Comparison of ENCODE assay signal across 8 cellular contexts in genomic region chr19:3608079-3608641, GRCh38. TPM values are rescaled to one million over a fixed set of nuclear protein-coding genes. Genes with fewer than 3 reads are reported as not detected.
DNase-seq lines count a peak whose midpoint lies in the region; ATAC-seq and TF ChIP-seq lines count a peak whose summit lies in the region.
"Had no signal": no experiment of that assay in that cellular context is flagged by ENCODE, and none has a peak within 500 bp of the region (broad histone marks: within the 10 kb centered on the region; RNA-seq: fewer than 3 reads in every experiment).

No MANE protein-coding gene starts in this region.

- intact Hi-C loops in ascending aorta (cut with DNase I): loop anchor here (5.0 kb wide), 3 partner anchors 51 to 151 kb away; partner anchors contain the start of genes FZR1 and MFSD12
- intact Hi-C loops in psoas muscle (cut with DNase I): no loop called here

- TF ChIP-seq CTCF in ascending aorta (IDR thresholded peaks at IDR 0.05) (no peak), psoas muscle (IDR thresholded peaks at IDR 0.05) (no peak)

- 78% methylated on average over 3 of the region's 3 CpGs for WGBS in HUES64
- 56 to 69% (median 64%) methylated on average over 3 of the region's 3 CpGs for WGBS in psoas muscle, 3 donors

- H3K9ac ChIP-seq in HUES64 (ENCODE audit: low read depth, low read length): no peak overlapping the region

- H3K4me1 ChIP-seq in HUES64 (ENCODE audit: insufficient read depth, low read length) (peaks cover 8% of the 10 kb centered on the region; the same call in 1 of the 2 replicates), ascending aorta (peaks cover 43 to 56% of the 10 kb centered on the region in 2 donors), psoas muscle (peaks cover 5% of the 10 kb centered on the region)

- no peak for ATAC-seq in psoas muscle
- ATAC-seq: activated CD8-positive, alpha-beta memory T cell treated with anti-CD3 and anti-CD28 coated beads, Interleukin-2, amount 10 ng/mL, durations not matched to agents 7 days and 5 days had no signal

- H3K27ac ChIP-seq in HUES64 (ENCODE audit: low read depth, low read length): no peak overlapping the region
- H3K27ac ChIP-seq in ascending aorta: peak overlapping the region; percentile 94 to 99
- H3K27ac ChIP-seq in psoas muscle: peak overlapping the region; percentile 54

- DNase-seq in ascending aorta (ENCODE audit: low spot score in 2 of 2) (no peak), psoas muscle (peak in 1 of 2 donors; percentile 15), DMS153 (lab: John Stamatoyannopoulos, UW) (no peak), cerebellar nuclear complex (lab: John Stamatoyannopoulos, UW) (no peak)
- no peak for DNase-seq in activated CD8-positive, alpha-beta memory T cell treated with anti-CD3 and anti-CD28 coated beads for 24 hours
- DNase-seq: stimulated activated CD8-positive, alpha-beta memory T cell treated with anti-CD3 and anti-CD28 coated beads, Interleukin-4, amount 100 ng/mL, for 48 hours had no signal

- H3K36me3 ChIP-seq in HUES64 (ENCODE audit: insufficient read depth, low read length) (peaks cover 22% of the 10 kb centered on the region), ascending aorta (peaks cover 20% of the 10 kb centered on the region in 2 donors), psoas muscle (ENCODE audit: insufficient read depth in 1 of 2, low read depth in 1 of 2) (peaks cover 0 to 24% of the 10 kb centered on the region in 2 donors)

- H3K27me3 ChIP-seq in HUES64 (ENCODE audit: insufficient read depth, low read length) (peaks cover 12% of the 10 kb centered on the region), ascending aorta (no peaks in the 10 kb centered on the region), psoas muscle (ENCODE audit: insufficient read depth in 3 of 3, low read length in 2 of 3) (peaks cover 0 to 39% (median 9%) of the 10 kb centered on the region in 3 donors)

- no peaks in the 10 kb centered on the region for H3K9me3 ChIP-seq in HUES64 (ENCODE audit: insufficient read depth, low read depth, low read length)
- no peaks in the 10 kb centered on the region for H3K9me3 ChIP-seq in ascending aorta
- H3K9me3 ChIP-seq in psoas muscle: no peaks in the 10 kb centered on the region

- H3K4me3 ChIP-seq in HUES64 (ENCODE audit: low read length) (peak overlapping the region; percentile 53; the same call in 1 of the 2 replicates), ascending aorta (peak overlapping the region; percentile 74 to 96), psoas muscle (no peak overlapping the region)

RNA-seq across cellular contexts. Expression of gene TBXA2R, which starts 1.5 kb away (rescaled TPM):
- 0.70 TPM for polyA plus RNA-seq in HUES64 (2013, experiment 1 of 2)
- polyA plus RNA-seq in HUES64 (2013, experiment 2 of 2): 0.38 TPM
- total RNA-seq in ascending aorta (37.8 TPM), psoas muscle (1 to 10 TPM in 3 of 4 donors, under 1 TPM in 1; 0.89 to 3.0 (median 1.7) TPM)
- polyA plus RNA-seq in psoas muscle: 1 to 10 TPM in 2 of 3 donors, under 1 TPM in 1; 0.52 to 1.2 (median 1.1) TPM

RNA-seq across cellular contexts. Expression of gene CACTIN, which starts 18.4 kb away (rescaled TPM):
- polyA plus RNA-seq in HUES64 (2013, experiment 1 of 2): 20.4 TPM
- polyA plus RNA-seq in HUES64 (2013, experiment 2 of 2): 19.5 TPM
- total RNA-seq in ascending aorta: 57.6 TPM
- 10 to 100 TPM; 15.2 to 21.4 (median 18.2) TPM for total RNA-seq in psoas muscle
- 10 to 100 TPM; 11.8 to 20.5 (median 15.8) TPM for polyA plus RNA-seq in psoas muscle

RNA-seq across cellular contexts. Expression of gene GIPC3, which starts 22.9 kb away (rescaled TPM):
- 0.40 TPM for polyA plus RNA-seq in HUES64 (2013, experiment 1 of 2)
- polyA plus RNA-seq in HUES64 (2013, experiment 2 of 2): 0.63 TPM
- total RNA-seq in ascending aorta (6.1 TPM), psoas muscle (1 to 10 TPM in 1 of 4 donors, under 1 TPM in 3; 0.30 to 1.1 (median 0.55) TPM)
- under 1 TPM; 0.32 to 0.45 (median 0.33) TPM for polyA plus RNA-seq in psoas muscle

RNA-seq across cellular contexts. Expression of gene HMG20B, which starts 35.4 kb away (rescaled TPM):
- 50.4 TPM for polyA plus RNA-seq in HUES64 (2013, experiment 1 of 2)
- 58.9 TPM for polyA plus RNA-seq in HUES64 (2013, experiment 2 of 2)
- total RNA-seq in ascending aorta: 149 TPM
- 10 to 100 TPM; 14.3 to 27.2 (median 24.5) TPM for total RNA-seq in psoas muscle
- polyA plus RNA-seq in psoas muscle: 10 to 100 TPM; 21.4 to 25.2 (median 24.7) TPM

RNA-seq across cellular contexts. Expression of gene MFSD12, which starts 50.8 kb away (rescaled TPM):
- polyA plus RNA-seq in HUES64 (2013, experiment 1 of 2): 34.1 TPM
- polyA plus RNA-seq in HUES64 (2013, experiment 2 of 2): 37.2 TPM
- total RNA-seq in ascending aorta: 133 TPM
- total RNA-seq in psoas muscle: 10 to 100 TPM; 16.3 to 25.2 (median 21.5) TPM
- polyA plus RNA-seq in psoas muscle: 10 to 100 TPM; 25.6 to 46.6 (median 33.8) TPM
